Comparison of ENCODE assay signal across 8 cellular contexts in the genomic region with DNA sequence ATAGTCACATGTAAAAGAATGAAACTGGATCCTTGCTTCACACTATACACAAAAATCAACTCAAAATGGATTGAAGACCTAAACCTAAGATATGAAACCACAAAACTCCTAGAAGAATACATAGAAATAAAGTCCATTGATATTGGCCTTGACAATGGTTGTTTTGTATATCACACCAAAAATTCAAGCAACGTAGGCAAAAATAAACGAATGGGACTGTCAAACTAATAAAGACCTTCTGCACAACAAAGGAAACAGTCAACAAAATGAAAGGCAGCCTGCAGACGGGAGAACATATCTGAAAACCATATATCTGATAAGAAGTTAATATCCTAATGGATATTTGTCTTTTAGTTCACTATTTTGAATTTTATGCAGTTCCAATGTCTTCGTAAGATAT.
"Had no signal": no experiment of that assay in that cellular context is flagged by ENCODE, and none has a peak within 500 bp of the region (broad histone marks: within the 10 kb centered on the region; RNA-seq: fewer than 3 reads in every experiment).

No MANE protein-coding gene starts in this region.

- DNase-seq: GDM1, GF-D8 had no signal

- H3K4me3 ChIP-seq: GM12878 had no signal

- ATAC-seq: GM12878 had no signal

- FAIRE-seq: G401.6, GM12878, GM12891, GM12892, GM18507, GM19239 had no signal
